In the genomic region with DNA sequence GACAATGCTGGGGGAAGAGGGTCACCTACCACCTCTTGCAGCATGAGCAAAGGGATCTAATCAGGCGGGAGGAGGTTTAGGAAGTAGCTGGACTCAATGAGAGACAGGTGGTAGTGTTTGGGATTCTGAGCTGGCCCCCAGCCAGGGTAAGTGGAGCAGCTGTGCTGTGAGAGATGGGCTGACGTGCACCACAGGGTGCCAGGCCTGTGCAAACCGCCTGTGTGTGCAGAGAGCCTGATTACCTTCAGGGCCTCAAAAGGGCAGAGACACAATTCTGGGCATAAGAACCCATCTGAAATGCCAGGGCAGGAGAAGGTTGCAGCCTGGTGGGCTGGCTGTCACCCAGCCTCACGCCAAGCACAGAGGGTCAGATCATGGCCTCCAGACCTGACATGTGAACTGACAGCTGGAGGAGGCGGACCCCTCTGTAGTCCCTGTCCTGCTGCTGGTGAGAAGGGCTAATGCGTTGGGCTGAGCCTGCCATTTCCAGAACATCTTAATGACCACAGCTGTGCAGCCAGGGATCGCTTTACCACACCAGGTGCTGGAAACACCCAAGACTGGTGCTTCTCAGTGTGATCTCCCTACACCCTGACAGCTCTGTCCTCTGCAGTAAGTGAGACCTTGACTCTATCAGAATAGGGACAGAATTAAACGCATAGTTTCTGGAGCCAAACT, we compare ENCODE assay signal across 1 cellular context.
TF ChIP-seq lines count a peak whose summit lies in the region.

No MANE protein-coding gene starts in this region.

TF ChIP-seq in HepG2, 621 proteins besides CTCF, POLR2A, EP300 and RAD21 (continued from another document):
- TF ChIP-seq, protein P1, sequence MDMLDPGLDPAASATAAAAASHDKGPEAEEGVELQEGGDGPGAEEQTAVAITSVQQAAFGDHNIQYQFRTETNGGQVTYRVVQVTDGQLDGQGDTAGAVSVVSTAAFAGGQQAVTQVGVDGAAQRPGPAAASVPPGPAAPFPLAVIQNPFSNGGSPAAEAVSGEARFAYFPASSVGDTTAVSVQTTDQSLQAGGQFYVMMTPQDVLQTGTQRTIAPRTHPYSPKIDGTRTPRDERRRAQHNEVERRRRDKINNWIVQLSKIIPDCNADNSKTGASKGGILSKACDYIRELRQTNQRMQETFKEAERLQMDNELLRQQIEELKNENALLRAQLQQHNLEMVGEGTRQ (IDR thresholded peaks at IDR 0.05; ENCODE audit: low read depth, low read length), result no peak
- TF ChIP-seq, protein P1 (CRISPR knock-in tag; IDR thresholded peaks at IDR 0.05; ENCODE audit: borderline replicate concordance), result no peak
